ENCODE assay signal across 2 cellular contexts in the genomic region with DNA sequence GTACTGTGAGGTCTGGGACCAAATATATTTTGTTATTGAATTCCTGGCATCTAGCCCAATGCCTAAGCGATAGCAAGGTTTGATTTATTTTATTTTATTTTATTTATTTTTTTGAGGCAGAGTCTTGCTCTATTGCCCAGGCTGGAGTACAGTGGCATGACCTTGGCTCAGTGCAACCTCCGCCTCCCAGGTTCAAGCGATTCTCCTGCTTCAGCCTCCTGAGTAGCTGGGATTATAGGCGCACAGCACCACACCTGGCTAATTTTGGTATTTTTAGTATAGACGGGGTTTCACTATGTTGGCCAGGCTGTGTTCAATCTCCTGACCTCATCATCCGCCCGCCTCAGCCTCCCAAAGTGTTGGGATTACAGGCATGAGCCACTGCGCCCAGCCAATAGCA.
TF ChIP-seq lines count a peak whose summit lies in the region.

No MANE protein-coding gene starts in this region.

TF ChIP-seq in HEK293, 187 proteins besides CTCF, POLR2A, EP300 and RAD21:
- peak; percentile 60; the same call in 1 of the 2 replicates for TF ChIP-seq ZNF121 (tag by site-specific recombination; IDR thresholded peaks at IDR 0.05)

TF ChIP-seq in HepG2, 621 proteins besides CTCF, POLR2A, EP300 and RAD21:
- TF ChIP-seq ZNF121 (CRISPR knock-in tag; IDR thresholded peaks at IDR 0.05) (peak; percentile 69), STAG1 (CRISPR knock-in tag; IDR thresholded peaks at IDR 0.05) (peak; percentile 26)
- TF ChIP-seq, protein P1, sequence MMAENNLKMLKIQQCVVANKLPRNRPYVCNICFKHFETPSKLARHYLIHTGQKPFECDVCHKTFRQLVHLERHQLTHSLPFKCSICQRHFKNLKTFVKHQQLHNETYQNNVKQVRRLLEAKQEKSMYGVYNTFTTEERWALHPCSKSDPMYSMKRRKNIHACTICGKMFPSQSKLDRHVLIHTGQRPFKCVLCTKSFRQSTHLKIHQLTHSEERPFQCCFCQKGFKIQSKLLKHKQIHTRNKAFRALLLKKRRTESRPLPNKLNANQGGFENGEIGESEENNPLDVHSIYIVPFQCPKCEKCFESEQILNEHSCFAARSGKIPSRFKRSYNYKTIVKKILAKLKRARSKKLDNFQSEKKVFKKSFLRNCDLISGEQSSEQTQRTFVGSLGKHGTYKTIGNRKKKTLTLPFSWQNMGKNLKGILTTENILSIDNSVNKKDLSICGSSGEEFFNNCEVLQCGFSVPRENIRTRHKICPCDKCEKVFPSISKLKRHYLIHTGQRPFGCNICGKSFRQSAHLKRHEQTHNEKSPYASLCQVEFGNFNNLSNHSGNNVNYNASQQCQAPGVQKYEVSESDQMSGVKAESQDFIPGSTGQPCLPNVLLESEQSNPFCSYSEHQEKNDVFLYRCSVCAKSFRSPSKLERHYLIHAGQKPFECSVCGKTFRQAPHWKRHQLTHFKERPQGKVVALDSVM (CRISPR knock-in tag; IDR thresholded peaks at IDR 0.05) = 0 out of 2 replicates have a peak, but pooled peaks have one; percentile 24
